23 cellular contexts compared by ENCODE assay signal in the genomic region with DNA sequence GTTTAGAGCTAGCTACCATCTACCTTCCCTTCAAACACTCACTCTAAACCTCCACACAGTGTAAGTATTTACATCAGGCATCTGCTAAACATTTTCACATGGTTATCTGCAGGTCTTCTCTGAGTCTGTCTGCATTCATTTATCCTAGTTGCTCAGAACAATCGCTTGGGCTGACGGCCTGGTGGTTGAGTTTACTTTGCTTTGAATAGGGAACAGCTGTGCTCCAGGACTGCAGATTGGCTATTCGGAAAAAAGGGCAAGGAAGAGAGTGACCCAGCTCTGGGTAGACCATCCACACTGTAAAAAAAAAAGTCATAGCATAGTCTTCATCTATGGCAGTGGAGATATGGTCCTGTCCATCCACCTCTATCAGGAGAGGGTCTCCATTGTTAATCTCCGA.
DNase-seq lines count a peak whose midpoint lies in the region; ATAC-seq and TF ChIP-seq lines count a peak whose summit lies in the region.
"Had no signal": no experiment of that assay in that cellular context is flagged by ENCODE, and none has a peak within 500 bp of the region (broad histone marks: within the 10 kb centered on the region; RNA-seq: fewer than 3 reads in every experiment).

No MANE protein-coding gene starts in this region.

- CTCF ChIA-PET in HEK293T (lab: Yijun Ruan, JAX) = no interaction called here

- peak overlapping the region; percentile 72 for H3K4me2 ChIP-seq in Loucy (ENCODE audit: low read depth, low read length, poor library complexity, severe bottlenecking)

- TF ChIP-seq CTCF in Loucy (conservative IDR thresholded peaks at IDR 0.05; ENCODE audit: low read length) (no peak), fibroblast of mammary gland (conservative IDR thresholded peaks at IDR 0.05; ENCODE audit: control insufficient read depth, insufficient read depth, low read depth, low read length) (no peak), tibial artery (IDR thresholded peaks at IDR 0.05) (no peak)

- no peaks in the 10 kb centered on the region for H3K27me3 ChIP-seq in Loucy (ENCODE audit: insufficient read depth, low read length, poor library complexity, severe bottlenecking)
- H3K27me3 ChIP-seq in tibial artery = no peaks in the 10 kb centered on the region
- H3K27me3 ChIP-seq: BLaER1 treated with 17β-estradiol and CSF1 and Interleukin-3, amounts not matched to agents 10 nM and 100 nM; left lung; SJSA1; spleen; thyroid gland had no signal

- no peak overlapping the region for H3K9ac ChIP-seq in Loucy (ENCODE audit: low read depth, low read length, poor library complexity, severe bottlenecking)

- H3F3A ChIP-seq in Loucy (ENCODE audit: low read depth) = no peaks in the 10 kb centered on the region

- H3K27me3 Mint-ChIP-seq in activated CD4-positive, alpha-beta T cell treated with anti-CD3 and anti-CD28 coated beads, Interleukin-2, amount 10 ng/mL, durations not matched to agents 24 days and 14 days = peaks cover 21% of the 10 kb centered on the region

- peaks cover 18% of the 10 kb centered on the region for H3K4me1 Mint-ChIP-seq in activated CD4-positive, alpha-beta T cell treated with anti-CD3 and anti-CD28 coated beads, Interleukin-2, amount 10 ng/mL, durations not matched to agents 24 days and 14 days

- peaks cover 4% of the 10 kb centered on the region for H3K9me3 Mint-ChIP-seq in activated CD4-positive, alpha-beta T cell treated with anti-CD3 and anti-CD28 coated beads, Interleukin-2, amount 10 ng/mL, durations not matched to agents 24 days and 14 days

- intact Hi-C loops in activated CD4-positive, alpha-beta T cell treated with anti-CD3 and anti-CD28 coated beads, Interleukin-2, amount 10 ng/mL, durations not matched to agents 24 days and 14 days (cut with micrococcal nuclease) = loop anchor here (5.0 kb wide), 1 partner anchor 270 kb away; no protein-coding TSS in a partner anchor
- intact Hi-C loops in sciatic nerve (cut with DNase I) = loop anchor here (1.0 kb wide), 1 partner anchor 8 kb away; no protein-coding TSS in a partner anchor
- intact Hi-C loops in tibial artery (cut with DNase I; ENCODE audit: low total_unique reads) = no loop called here

- H3K9me3 ChIP-seq in Loucy (ENCODE audit: insufficient read depth, low read depth, low read length) = no peaks in the 10 kb centered on the region
- H3K9me3 ChIP-seq in tibial artery = no peaks in the 10 kb centered on the region
- H3K9me3 ChIP-seq: BLaER1 treated with 17β-estradiol and CSF1 and Interleukin-3, amounts not matched to agents 10 nM and 100 nM; left lung; SJSA1; spleen; thyroid gland had no signal

- peaks cover 2% of the 10 kb centered on the region for H3K36me3 Mint-ChIP-seq in activated CD4-positive, alpha-beta T cell treated with anti-CD3 and anti-CD28 coated beads, Interleukin-2, amount 10 ng/mL, durations not matched to agents 24 days and 14 days (ENCODE audit: low read depth)
- H3K36me3 Mint-ChIP-seq: brain had no signal

- peaks cover 11% of the 10 kb centered on the region for H3K4me1 ChIP-seq in Loucy (ENCODE audit: insufficient read depth, low read length, poor library complexity, severe bottlenecking)
- H3K4me1 ChIP-seq in tibial artery = peaks cover 0 to 28% (median 4%) of the 10 kb centered on the region in 4 donors
- H3K4me1 ChIP-seq: left lung, thyroid gland had no signal

- peak overlapping the region; percentile 91 for H2AFZ ChIP-seq in Loucy (ENCODE audit: low read length)

- DNase-seq in activated CD4-positive, alpha-beta T cell treated with anti-CD3 and anti-CD28 coated beads, Interleukin-2, amount 10 ng/mL, durations not matched to agents 24 days and 14 days = no peak
- no peak for DNase-seq in activated CD4-positive, alpha-beta T cell treated with anti-CD3 and anti-CD28 coated beads, Interleukin-2, amount 50 U/mL, for 1 hour
- DNase-seq in fibroblast of mammary gland (ENCODE audit: low read depth) (peak; percentile 16), sciatic nerve (ENCODE audit: low spot score) (no peak), HEK293T (ENCODE audit: extremely low spot score) (no peak), tibial artery (no peak), epidermal melanocyte (ENCODE audit: insufficient read length, low spot score) (no peak)
- DNase-seq: activated CD4-positive, CD25-positive, alpha-beta regulatory T cell treated with anti-CD3 and anti-CD28 coated beads, Interleukin-2, amount 50 U/mL, for 72 hours; activated CD8-positive, alpha-beta memory T cell treated with anti-CD3 and anti-CD28 coated beads, Interleukin-2, amount 50 U/mL, for 48 hours; KBM-7; left lung; NCI-H1105 treated with DMSO at 0.1 percent for 48 hours; NCI-H526; OCI-M1; posterior cingulate gyrus; spleen; T-helper 9 cell; thyroid gland had no signal

- H4K20me1 ChIP-seq in Loucy (ENCODE audit: insufficient read depth, low read length, poor library complexity, severe bottlenecking) = no peaks in the 10 kb centered on the region
- H4K20me1 ChIP-seq: BLaER1 treated with 17β-estradiol and CSF1 and Interleukin-3, amounts not matched to agents 10 nM and 100 nM had no signal

- H3K9me2 ChIP-seq in Loucy (replicated peaks; ENCODE audit: low read depth, low read length) = no peaks in the 10 kb centered on the region

- POLR2A ChIA-PET in HEK293T (lab: Yijun Ruan, JAX) = no interaction called here

- peak overlapping the region in 1 of 2 donors; percentile 73 for H3K27ac ChIP-seq in tibial artery
- H3K27ac ChIP-seq: SJSA1 had no signal

- H3K79me2 ChIP-seq in Loucy (ENCODE audit: insufficient read depth, low read length) = no peaks in the 10 kb centered on the region

- peak overlapping the region; percentile 30 for H3K4me3 Mint-ChIP-seq in activated CD4-positive, alpha-beta T cell treated with anti-CD3 and anti-CD28 coated beads, Interleukin-2, amount 10 ng/mL, durations not matched to agents 24 days and 14 days

- peak; percentile 12 for ATAC-seq in sciatic nerve
- ATAC-seq: activated naive CD4-positive, alpha-beta T cell treated with anti-CD3 and anti-CD28 coated beads, Interleukin-2, amount 50 U/mL, for 72 hours; left lung had no signal

- H3K4me3 ChIP-seq in Loucy (ENCODE audit: low read length, poor library complexity, severe bottlenecking) = no peak overlapping the region
- no peak overlapping the region for H3K4me3 ChIP-seq in fibroblast of mammary gland (ENCODE audit: control insufficient read depth, low read depth, low read length)
- no peak overlapping the region for H3K4me3 ChIP-seq in tibial artery
- H3K4me3 ChIP-seq: SJSA1, thyroid gland had no signal

- H3K36me3 ChIP-seq in Loucy (ENCODE audit: insufficient read depth, low read length) (no peaks in the 10 kb centered on the region), tibial artery (no peaks in the 10 kb centered on the region)
- H3K36me3 ChIP-seq: BLaER1 treated with 17β-estradiol and CSF1 and Interleukin-3, amounts not matched to agents 10 nM and 100 nM; left lung; SJSA1; spleen; thyroid gland had no signal

- H3K27ac Mint-ChIP-seq in activated CD4-positive, alpha-beta T cell treated with anti-CD3 and anti-CD28 coated beads, Interleukin-2, amount 10 ng/mL, durations not matched to agents 24 days and 14 days = peak overlapping the region; percentile 5

TF ChIP-seq in HEK293T, 16 proteins besides CTCF, POLR2A, EP300 and RAD21:
- TF ChIP-seq SP1 (IDR thresholded peaks at IDR 0.05) (no peak), TARDBP (IDR thresholded peaks at IDR 0.05) (no peak), FOXA1 (IDR thresholded peaks at IDR 0.05) (no peak), CTBP1 (IDR thresholded peaks at IDR 0.05; ENCODE audit: borderline replicate concordance) (no peak), L3MBTL2 (conservative IDR thresholded peaks at IDR 0.05) (no peak), SUZ12 (IDR thresholded peaks at IDR 0.05) (no peak), FOXM1 (IDR thresholded peaks at IDR 0.05; ENCODE audit: borderline replicate concordance) (no peak), NFRKB (IDR thresholded peaks at IDR 0.05) (no peak), FOXK2 (IDR thresholded peaks at IDR 0.05) (no peak), ARNT (IDR thresholded peaks at IDR 0.05) (no peak), LEF1 (IDR thresholded peaks at IDR 0.05; ENCODE audit: borderline replicate concordance) (no peak), ELF4 (IDR thresholded peaks at IDR 0.05) (no peak), BHLHE40 (IDR thresholded peaks at IDR 0.05; ENCODE audit: borderline replicate concordance) (no peak), HDGF (IDR thresholded peaks at IDR 0.05; ENCODE audit: borderline replicate concordance) (no peak), ZNF384 (IDR thresholded peaks at IDR 0.05) (no peak)
- TF ChIP-seq, protein P1, sequence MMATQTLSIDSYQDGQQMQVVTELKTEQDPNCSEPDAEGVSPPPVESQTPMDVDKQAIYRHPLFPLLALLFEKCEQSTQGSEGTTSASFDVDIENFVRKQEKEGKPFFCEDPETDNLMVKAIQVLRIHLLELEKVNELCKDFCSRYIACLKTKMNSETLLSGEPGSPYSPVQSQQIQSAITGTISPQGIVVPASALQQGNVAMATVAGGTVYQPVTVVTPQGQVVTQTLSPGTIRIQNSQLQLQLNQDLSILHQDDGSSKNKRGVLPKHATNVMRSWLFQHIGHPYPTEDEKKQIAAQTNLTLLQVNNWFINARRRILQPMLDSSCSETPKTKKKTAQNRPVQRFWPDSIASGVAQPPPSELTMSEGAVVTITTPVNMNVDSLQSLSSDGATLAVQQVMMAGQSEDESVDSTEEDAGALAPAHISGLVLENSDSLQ (IDR thresholded peaks at IDR 0.05) = no peak
